Comparison of ENCODE assay signal across 9 cellular contexts in genomic region chr11:14577835-14578529, GRCh38. TPM values are rescaled to one million over a fixed set of nuclear protein-coding genes. Genes with fewer than 3 reads are reported as not detected.
DNase-seq lines count a peak whose midpoint lies in the region; ATAC-seq and TF ChIP-seq lines count a peak whose summit lies in the region.
"Had no signal": no experiment of that assay in that cellular context is flagged by ENCODE, and none has a peak within 500 bp of the region (broad histone marks: within the 10 kb centered on the region; RNA-seq: fewer than 3 reads in every experiment).

No MANE protein-coding gene starts in this region.

- TF ChIP-seq POLR2A in upper lobe of left lung (IDR thresholded peaks at IDR 0.05): no peak

- no peak for TF ChIP-seq EP300 in upper lobe of left lung (IDR thresholded peaks at IDR 0.05)

- no peaks in the 10 kb centered on the region for H3K36me3 ChIP-seq in upper lobe of left lung
- H3K36me3 ChIP-seq in left ventricle myocardium inferior: no peaks in the 10 kb centered on the region

- H3K9me3 ChIP-seq in upper lobe of left lung: peaks cover 0 to 6% (median 0%) of the 10 kb centered on the region in 4 donors
- H3K9me3 ChIP-seq in left ventricle myocardium inferior (replicated peaks): peaks cover 9% of the 10 kb centered on the region

- peak overlapping the region; percentile 48 for H3K4me3 Mint-ChIP-seq in activated naive CD8-positive, alpha-beta T cell treated with anti-CD3 and anti-CD28 coated beads, Interleukin-2, amount 50 U/mL, for 24 hours

- H3K36me3 Mint-ChIP-seq in activated naive CD8-positive, alpha-beta T cell treated with anti-CD3 and anti-CD28 coated beads, Interleukin-2, amount 50 U/mL, for 24 hours (ENCODE audit: low read depth): peaks cover 52% of the 10 kb centered on the region

- intact Hi-C loops in left ventricle myocardium inferior (cut with micrococcal nuclease): no loop called here

- ATAC-seq in HG03439 (IDR thresholded peaks at IDR 0.05; ENCODE audit: unreplicated experiment) (peak; percentile 57), upper lobe of left lung (ENCODE audit: low FRiP score in 2 of 2) (no peak), HG03045 (IDR thresholded peaks at IDR 0.05; ENCODE audit: unreplicated experiment) (no peak)
- ATAC-seq in activated naive CD8-positive, alpha-beta T cell treated with anti-CD3 and anti-CD28 coated beads, Interleukin-2, amount 50 U/mL, for 24 hours: no peak

- peak in 1 of 6 experiments; percentile 9 for TF ChIP-seq CTCF in upper lobe of left lung (IDR thresholded peaks at IDR 0.05)
- TF ChIP-seq CTCF in left ventricle myocardium inferior (IDR thresholded peaks at IDR 0.05; ENCODE audit: borderline replicate concordance): no peak

- H3K27me3 Mint-ChIP-seq in activated naive CD8-positive, alpha-beta T cell treated with anti-CD3 and anti-CD28 coated beads, Interleukin-2, amount 50 U/mL, for 24 hours: no peaks in the 10 kb centered on the region

- peaks cover 41% of the 10 kb centered on the region for H3K4me1 Mint-ChIP-seq in activated naive CD8-positive, alpha-beta T cell treated with anti-CD3 and anti-CD28 coated beads, Interleukin-2, amount 50 U/mL, for 24 hours

- peaks cover 14 to 25% (median 18%) of the 10 kb centered on the region in 4 donors for H3K4me1 ChIP-seq in upper lobe of left lung
- peaks cover 18% of the 10 kb centered on the region for H3K4me1 ChIP-seq in left ventricle myocardium inferior

- H3K27ac Mint-ChIP-seq in activated naive CD8-positive, alpha-beta T cell treated with anti-CD3 and anti-CD28 coated beads, Interleukin-2, amount 50 U/mL, for 24 hours: peak overlapping the region; percentile 88

- peak overlapping the region; percentile 53 to 79 (median 72) for H3K27ac ChIP-seq in upper lobe of left lung
- H3K27ac ChIP-seq in left ventricle myocardium inferior (replicated peaks): no peak overlapping the region

- DNase-seq in stimulated activated CD4-positive, alpha-beta T cell treated with anti-CD3 and anti-CD28 coated beads, Interleukin-4, amount 100 ng/mL, for 24 hours: peak; percentile 8
- no peak for DNase-seq in stimulated activated CD4-positive, alpha-beta T cell treated with anti-CD3 and anti-CD28 coated beads, Interleukin-12 subunit alpha, Interleukin-12 subunit beta, amount 100 ng/mL, for 4 hours
- DNase-seq in activated naive CD8-positive, alpha-beta T cell treated with anti-CD3 and anti-CD28 coated beads, Interleukin-2, amount 50 U/mL, for 24 hours: no peak
- DNase-seq in upper lobe of left lung (no peak), left ventricle myocardium inferior (no peak), NOMO-1 treated with dmso at 0.1 percent for 144 hours (lab: John Stamatoyannopoulos, UW; ENCODE audit: unreplicated experiment) (no peak)
- DNase-seq: posterior cingulate gyrus had no signal

- H3K9me3 Mint-ChIP-seq in activated naive CD8-positive, alpha-beta T cell treated with anti-CD3 and anti-CD28 coated beads, Interleukin-2, amount 50 U/mL, for 24 hours: peaks cover 24% of the 10 kb centered on the region

- peak overlapping the region in 1 of 4 donors; percentile 1 for H3K4me3 ChIP-seq in upper lobe of left lung
- H3K4me3 ChIP-seq in left ventricle myocardium inferior: no peak overlapping the region

- H3K27me3 ChIP-seq in upper lobe of left lung: no peaks in the 10 kb centered on the region
- no peaks in the 10 kb centered on the region for H3K27me3 ChIP-seq in left ventricle myocardium inferior (ENCODE audit: low read depth)

- 64 to 85% methylated on average over 4 of the region's 4 CpGs for WGBS in upper lobe of left lung, 2 donors

RNA-seq across cellular contexts. Expression of gene PSMA1, which starts 57.8 kb away (rescaled TPM):
- total RNA-seq in upper lobe of left lung (100 to 1,000 TPM in 3 of 6 donors, 10 to 100 TPM in 3; 66.1 to 113 (median 101) TPM), left ventricle myocardium inferior (128 TPM)
